ENCODE assay signal across 18 cellular contexts in the genomic region with DNA sequence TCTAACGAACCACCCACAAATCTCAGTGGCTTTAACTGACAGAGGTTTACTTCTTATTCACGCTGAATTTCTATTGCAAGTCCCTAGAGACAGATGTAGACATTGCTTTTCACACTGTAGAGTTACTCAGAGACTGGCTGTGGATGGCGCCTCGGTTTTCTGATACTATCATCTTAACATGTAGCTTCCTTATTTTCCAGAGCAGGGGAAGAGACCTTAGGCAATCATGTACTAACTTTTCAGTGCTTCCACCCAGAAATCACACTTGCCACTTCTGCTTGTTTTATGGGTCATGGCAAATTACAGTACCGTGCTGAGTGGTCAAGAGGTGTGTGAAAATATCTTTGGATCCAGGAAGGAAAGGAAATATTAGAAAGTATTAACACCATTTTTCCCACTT.
"Had no signal": no experiment of that assay in that cellular context is flagged by ENCODE, and none has a peak within 500 bp of the region (broad histone marks: within the 10 kb centered on the region; RNA-seq: fewer than 3 reads in every experiment).

No MANE protein-coding gene starts in this region.

- H3K9me3 Mint-ChIP-seq: activated CD8-positive, alpha-beta T cell treated with anti-CD3 and anti-CD28 coated beads for 36 hours had no signal

- H3K27me3 ChIP-seq: gastroesophageal sphincter, sigmoid colon, stomach, testis, upper lobe of left lung had no signal

- H3K9me3 ChIP-seq: gastroesophageal sphincter, sigmoid colon, stomach, testis, upper lobe of left lung had no signal

- H3K36me3 Mint-ChIP-seq: activated naive CD8-positive, alpha-beta T cell; WTC11 had no signal

- H3K4me1 Mint-ChIP-seq: T-helper 17 cell, WTC11 had no signal

- H3K4me3 Mint-ChIP-seq: activated CD8-positive, alpha-beta T cell treated with anti-CD3 and anti-CD28 coated beads for 36 hours; activated naive CD8-positive, alpha-beta T cell; nephron progenitor cell; T-helper 17 cell; WTC11 had no signal

- H3K36me3 ChIP-seq: gastroesophageal sphincter, sigmoid colon, stomach, upper lobe of left lung had no signal

- H3K27me3 Mint-ChIP-seq: activated naive CD8-positive, alpha-beta T cell; T-helper 17 cell had no signal

- H3K27ac ChIP-seq: gastroesophageal sphincter, sigmoid colon, stomach, testis, upper lobe of left lung had no signal

- DNase-seq: activated CD4-positive, alpha-beta T cell treated with anti-CD3 and anti-CD28 coated beads for 48 hours; activated CD8-positive, alpha-beta T cell treated with anti-CD3 and anti-CD28 coated beads for 36 hours; activated gamma-delta T cell; activated T-cell treated with anti-CD3 and anti-CD28 coated beads, Interleukin-2, amount 50 U/mL, for 48 hours; amniotic stem cell; caudate nucleus; nephron progenitor cell; occipital lobe; sigmoid colon; stimulated activated CD4-positive, alpha-beta T cell treated with anti-CD3 and anti-CD28 coated beads, Interleukin-1b, Interleukin-23, amount 100 ng/mL, for 48 hours; stomach; T-helper 17 cell; testis; upper lobe of left lung had no signal

- H3K4me3 ChIP-seq: gastroesophageal sphincter, sigmoid colon, stomach, testis, upper lobe of left lung had no signal

- H3K4me1 ChIP-seq: gastroesophageal sphincter, sigmoid colon, stomach, upper lobe of left lung had no signal

- H3K27ac Mint-ChIP-seq: activated CD8-positive, alpha-beta T cell treated with anti-CD3 and anti-CD28 coated beads for 36 hours; activated naive CD8-positive, alpha-beta T cell; nephron progenitor cell; progenitor cell of endocrine pancreas; T-helper 17 cell; WTC11 had no signal
